7 cellular contexts compared by ENCODE assay signal in genomic region chr15:77906062-77906990, GRCh38.
DNase-seq lines count a peak whose midpoint lies in the region; TF ChIP-seq lines count a peak whose summit lies in the region.
"Not testable (repeated sequence)": the region's sequence is repeated elsewhere in the genome, so short reads cannot be mapped to it uniquely, and the experiment has no call there.

No MANE protein-coding gene starts in this region.

- not testable (repeated sequence) for H3K36me3 Mint-ChIP-seq in activated naive CD4-positive, alpha-beta T cell treated with anti-CD3 and anti-CD28 coated beads, Interleukin-2, amount 10 ng/mL, durations not matched to agents 7 days and 5 days; nephron progenitor cell (ENCODE audit: low read depth); type B pancreatic cell

- not testable (repeated sequence) for H3K9me3 ChIP-seq in sigmoid colon

- H3K4me1 Mint-ChIP-seq in activated naive CD4-positive, alpha-beta T cell treated with anti-CD3 and anti-CD28 coated beads, Interleukin-2, amount 10 ng/mL, durations not matched to agents 7 days and 5 days; type B pancreatic cell (ENCODE audit: unreplicated experiment): not testable (repeated sequence)
- peaks cover 28% of the 10 kb centered on the region for H3K4me1 Mint-ChIP-seq in nephron progenitor cell

- intact Hi-C loops in sigmoid colon (cut with DNase I), result not testable (repeated sequence)

- not testable (repeated sequence) for H3K27me3 ChIP-seq in sigmoid colon

- H3K4me3 Mint-ChIP-seq in activated naive CD4-positive, alpha-beta T cell treated with anti-CD3 and anti-CD28 coated beads, Interleukin-2, amount 10 ng/mL, durations not matched to agents 7 days and 5 days; nephron progenitor cell; type B pancreatic cell: not testable (repeated sequence)

- not testable (repeated sequence) for TF ChIP-seq POLR2A in sigmoid colon (IDR thresholded peaks at IDR 0.05)

- not testable (repeated sequence) for TF ChIP-seq CTCF in nephron progenitor cell (IDR thresholded peaks at IDR 0.05); sigmoid colon (IDR thresholded peaks at IDR 0.05); type B pancreatic cell (conservative IDR thresholded peaks at IDR 0.05)

- H3K36me3 ChIP-seq in sigmoid colon, result not testable (repeated sequence)

- 78 to 84% methylated on average over 17 of the region's 17 CpGs for WGBS in sigmoid colon, 2 donors

- H3K27ac ChIP-seq in sigmoid colon, result not testable (repeated sequence)

- peak overlapping the region; percentile 62 for H3K27ac Mint-ChIP-seq in activated naive CD4-positive, alpha-beta T cell treated with anti-CD3 and anti-CD28 coated beads, Interleukin-2, amount 10 ng/mL, durations not matched to agents 7 days and 5 days
- H3K27ac Mint-ChIP-seq in nephron progenitor cell, result peak overlapping the region; percentile 29
- not testable (repeated sequence) for H3K27ac Mint-ChIP-seq in type B pancreatic cell

- H3K27me3 Mint-ChIP-seq in activated naive CD4-positive, alpha-beta T cell treated with anti-CD3 and anti-CD28 coated beads, Interleukin-2, amount 10 ng/mL, durations not matched to agents 7 days and 5 days, result peaks cover 43% of the 10 kb centered on the region
- H3K27me3 Mint-ChIP-seq in nephron progenitor cell (ENCODE audit: low read depth, poor library complexity); type B pancreatic cell: not testable (repeated sequence)

- TF ChIP-seq EP300 in sigmoid colon (IDR thresholded peaks at IDR 0.05), result not testable (repeated sequence)

- not testable (repeated sequence) for H3K4me1 ChIP-seq in sigmoid colon

- CTCF ChIA-PET in activated naive CD4-positive, alpha-beta T cell treated with anti-CD3 and anti-CD28 coated beads, Interleukin-2, amount 10 ng/mL, durations not matched to agents 7 days and 5 days (lab: Charles Lee), result not testable (repeated sequence)

- H3K4me3 ChIP-seq in sigmoid colon, result not testable (repeated sequence)

- not testable (repeated sequence) for H3K9me3 Mint-ChIP-seq in activated naive CD4-positive, alpha-beta T cell treated with anti-CD3 and anti-CD28 coated beads, Interleukin-2, amount 10 ng/mL, durations not matched to agents 7 days and 5 days; nephron progenitor cell; type B pancreatic cell

- DNase-seq in activated CD4-positive, CD25-positive, alpha-beta regulatory T cell treated with anti-CD3 and anti-CD28 coated beads, Interleukin-2, amount 50 U/mL, for 72 hours, result peak; percentile 12
- DNase-seq in activated naive CD4-positive, alpha-beta T cell treated with anti-CD3 and anti-CD28 coated beads, Interleukin-2, amount 10 ng/mL, durations not matched to agents 7 days and 5 days; nephron progenitor cell: not testable (repeated sequence)
- DNase-seq in ecto neural progenitor cell (ENCODE audit: low spot score) (peak; percentile 35), islet precursor cell (peak; percentile 39), sigmoid colon (peak; percentile 33), type B pancreatic cell (ENCODE audit: extremely low spot score, unreplicated experiment) (peak; percentile 65)
